1 cellular context compared by ENCODE assay signal in genomic region chr1:60906039-60906438, GRCh38.
TF ChIP-seq lines count a peak whose summit lies in the region.

No MANE protein-coding gene starts in this region.

TF ChIP-seq in GM23338, 12 proteins besides CTCF, POLR2A, EP300 and RAD21:
- TF ChIP-seq, protein P1, sequence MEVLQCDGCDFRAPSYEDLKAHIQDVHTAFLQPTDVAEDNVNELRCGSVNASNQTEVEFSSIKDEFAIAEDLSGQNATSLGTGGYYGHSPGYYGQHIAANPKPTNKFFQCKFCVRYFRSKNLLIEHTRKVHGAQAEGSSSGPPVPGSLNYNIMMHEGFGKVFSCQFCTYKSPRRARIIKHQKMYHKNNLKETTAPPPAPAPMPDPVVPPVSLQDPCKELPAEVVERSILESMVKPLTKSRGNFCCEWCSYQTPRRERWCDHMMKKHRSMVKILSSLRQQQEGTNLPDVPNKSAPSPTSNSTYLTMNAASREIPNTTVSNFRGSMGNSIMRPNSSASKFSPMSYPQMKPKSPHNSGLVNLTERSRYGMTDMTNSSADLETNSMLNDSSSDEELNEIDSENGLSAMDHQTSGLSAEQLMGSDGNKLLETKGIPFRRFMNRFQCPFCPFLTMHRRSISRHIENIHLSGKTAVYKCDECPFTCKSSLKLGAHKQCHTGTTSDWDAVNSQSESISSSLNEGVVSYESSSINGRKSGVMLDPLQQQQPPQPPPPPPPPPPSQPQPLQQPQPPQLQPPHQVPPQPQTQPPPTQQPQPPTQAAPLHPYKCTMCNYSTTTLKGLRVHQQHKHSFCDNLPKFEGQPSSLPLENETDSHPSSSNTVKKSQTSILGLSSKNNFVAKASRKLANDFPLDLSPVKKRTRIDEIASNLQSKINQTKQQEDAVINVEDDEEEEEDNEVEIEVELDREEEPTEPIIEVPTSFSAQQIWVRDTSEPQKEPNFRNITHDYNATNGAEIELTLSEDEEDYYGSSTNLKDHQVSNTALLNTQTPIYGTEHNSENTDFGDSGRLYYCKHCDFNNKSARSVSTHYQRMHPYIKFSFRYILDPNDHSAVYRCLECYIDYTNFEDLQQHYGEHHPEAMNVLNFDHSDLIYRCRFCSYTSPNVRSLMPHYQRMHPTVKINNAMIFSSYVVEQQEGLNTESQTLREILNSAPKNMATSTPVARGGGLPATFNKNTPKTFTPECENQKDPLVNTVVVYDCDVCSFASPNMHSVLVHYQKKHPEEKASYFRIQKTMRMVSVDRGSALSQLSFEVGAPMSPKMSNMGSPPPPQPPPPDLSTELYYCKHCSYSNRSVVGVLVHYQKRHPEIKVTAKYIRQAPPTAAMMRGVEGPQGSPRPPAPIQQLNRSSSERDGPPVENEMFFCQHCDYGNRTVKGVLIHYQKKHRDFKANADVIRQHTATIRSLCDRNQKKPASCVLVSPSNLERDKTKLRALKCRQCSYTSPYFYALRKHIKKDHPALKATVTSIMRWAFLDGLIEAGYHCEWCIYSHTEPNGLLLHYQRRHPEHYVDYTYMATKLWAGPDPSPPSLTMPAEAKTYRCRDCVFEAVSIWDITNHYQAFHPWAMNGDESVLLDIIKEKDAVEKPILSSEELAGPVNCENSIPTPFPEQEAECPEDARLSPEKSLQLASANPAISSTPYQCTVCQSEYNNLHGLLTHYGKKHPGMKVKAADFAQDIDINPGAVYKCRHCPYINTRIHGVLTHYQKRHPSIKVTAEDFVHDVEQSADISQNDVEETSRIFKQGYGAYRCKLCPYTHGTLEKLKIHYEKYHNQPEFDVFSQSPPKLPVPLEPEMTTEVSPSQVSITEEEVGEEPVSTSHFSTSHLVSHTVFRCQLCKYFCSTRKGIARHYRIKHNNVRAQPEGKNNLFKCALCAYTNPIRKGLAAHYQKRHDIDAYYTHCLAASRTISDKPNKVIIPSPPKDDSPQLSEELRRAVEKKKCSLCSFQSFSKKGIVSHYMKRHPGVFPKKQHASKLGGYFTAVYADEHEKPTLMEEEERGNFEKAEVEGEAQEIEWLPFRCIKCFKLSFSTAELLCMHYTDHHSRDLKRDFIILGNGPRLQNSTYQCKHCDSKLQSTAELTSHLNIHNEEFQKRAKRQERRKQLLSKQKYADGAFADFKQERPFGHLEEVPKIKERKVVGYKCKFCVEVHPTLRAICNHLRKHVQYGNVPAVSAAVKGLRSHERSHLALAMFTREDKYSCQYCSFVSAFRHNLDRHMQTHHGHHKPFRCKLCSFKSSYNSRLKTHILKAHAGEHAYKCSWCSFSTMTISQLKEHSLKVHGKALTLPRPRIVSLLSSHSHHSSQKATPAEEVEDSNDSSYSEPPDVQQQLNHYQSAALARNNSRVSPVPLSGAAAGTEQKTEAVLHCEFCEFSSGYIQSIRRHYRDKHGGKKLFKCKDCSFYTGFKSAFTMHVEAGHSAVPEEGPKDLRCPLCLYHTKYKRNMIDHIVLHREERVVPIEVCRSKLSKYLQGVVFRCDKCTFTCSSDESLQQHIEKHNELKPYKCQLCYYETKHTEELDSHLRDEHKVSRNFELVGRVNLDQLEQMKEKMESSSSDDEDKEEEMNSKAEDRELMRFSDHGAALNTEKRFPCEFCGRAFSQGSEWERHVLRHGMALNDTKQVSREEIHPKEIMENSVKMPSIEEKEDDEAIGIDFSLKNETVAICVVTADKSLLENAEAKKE (CRISPR knock-in tag; IDR thresholded peaks at IDR 0.05), result peak; percentile 97
- no peak for TF ChIP-seq ZNF331 (CRISPR knock-in tag; IDR thresholded peaks at IDR 0.05; ENCODE audit: low read depth)
- peak; percentile 50; the same call in 1 of the 2 replicates for TF ChIP-seq NANOG (IDR thresholded peaks at IDR 0.05; ENCODE audit: borderline replicate concordance)
- TF ChIP-seq, protein P2, sequence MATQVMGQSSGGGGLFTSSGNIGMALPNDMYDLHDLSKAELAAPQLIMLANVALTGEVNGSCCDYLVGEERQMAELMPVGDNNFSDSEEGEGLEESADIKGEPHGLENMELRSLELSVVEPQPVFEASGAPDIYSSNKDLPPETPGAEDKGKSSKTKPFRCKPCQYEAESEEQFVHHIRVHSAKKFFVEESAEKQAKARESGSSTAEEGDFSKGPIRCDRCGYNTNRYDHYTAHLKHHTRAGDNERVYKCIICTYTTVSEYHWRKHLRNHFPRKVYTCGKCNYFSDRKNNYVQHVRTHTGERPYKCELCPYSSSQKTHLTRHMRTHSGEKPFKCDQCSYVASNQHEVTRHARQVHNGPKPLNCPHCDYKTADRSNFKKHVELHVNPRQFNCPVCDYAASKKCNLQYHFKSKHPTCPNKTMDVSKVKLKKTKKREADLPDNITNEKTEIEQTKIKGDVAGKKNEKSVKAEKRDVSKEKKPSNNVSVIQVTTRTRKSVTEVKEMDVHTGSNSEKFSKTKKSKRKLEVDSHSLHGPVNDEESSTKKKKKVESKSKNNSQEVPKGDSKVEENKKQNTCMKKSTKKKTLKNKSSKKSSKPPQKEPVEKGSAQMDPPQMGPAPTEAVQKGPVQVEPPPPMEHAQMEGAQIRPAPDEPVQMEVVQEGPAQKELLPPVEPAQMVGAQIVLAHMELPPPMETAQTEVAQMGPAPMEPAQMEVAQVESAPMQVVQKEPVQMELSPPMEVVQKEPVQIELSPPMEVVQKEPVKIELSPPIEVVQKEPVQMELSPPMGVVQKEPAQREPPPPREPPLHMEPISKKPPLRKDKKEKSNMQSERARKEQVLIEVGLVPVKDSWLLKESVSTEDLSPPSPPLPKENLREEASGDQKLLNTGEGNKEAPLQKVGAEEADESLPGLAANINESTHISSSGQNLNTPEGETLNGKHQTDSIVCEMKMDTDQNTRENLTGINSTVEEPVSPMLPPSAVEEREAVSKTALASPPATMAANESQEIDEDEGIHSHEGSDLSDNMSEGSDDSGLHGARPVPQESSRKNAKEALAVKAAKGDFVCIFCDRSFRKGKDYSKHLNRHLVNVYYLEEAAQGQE (IDR thresholded peaks at IDR 0.05; ENCODE audit: unreplicated experiment), result no peak
